ENCODE assay signal across 1 cellular context in genomic region chr15:83695246-83695645, GRCh38.
TF ChIP-seq lines count a peak whose summit lies in the region.

No MANE protein-coding gene starts in this region.

TF ChIP-seq in H1, 55 proteins besides CTCF, POLR2A, EP300 and RAD21:
- TF ChIP-seq JUND (IDR thresholded peaks at IDR 0.05; ENCODE audit: low read length) (no peak), SP4 (IDR thresholded peaks at IDR 0.05; ENCODE audit: low read length) (no peak), KDM1A (IDR thresholded peaks at IDR 0.05; ENCODE audit: borderline replicate concordance, low read length) (no peak), CTBP2 (IDR thresholded peaks at IDR 0.05; ENCODE audit: borderline replicate concordance, insufficient read depth, insufficient read length, low read length) (no peak), TCF12 (IDR thresholded peaks at IDR 0.05; ENCODE audit: low read depth, low read length) (no peak), HDAC6 (IDR thresholded peaks at IDR 0.05; ENCODE audit: low read depth, low read length) (no peak), SUZ12 (IDR thresholded peaks at IDR 0.05; ENCODE audit: low read length) (no peak), ATF2 (IDR thresholded peaks at IDR 0.05; ENCODE audit: low read length) (no peak), ZNF274 (IDR thresholded peaks at IDR 0.05; ENCODE audit: borderline replicate concordance, extremely low read depth, low read length) (no peak), RXRA (IDR thresholded peaks at IDR 0.05; ENCODE audit: insufficient read depth, low read depth, low read length) (no peak), PHF8 (conservative IDR thresholded peaks at IDR 0.05; ENCODE audit: low read depth, low read length) (no peak), BCL11A (IDR thresholded peaks at IDR 0.05; ENCODE audit: low read depth in 2 of 2, low read length in 2 of 2) (no peak), SAP30 (IDR thresholded peaks at IDR 0.05; ENCODE audit: insufficient read depth, insufficient replicate concordance, low read length) (no peak), TEAD4 (IDR thresholded peaks at IDR 0.05; ENCODE audit: low read depth, low read length) (no peak), MAX (IDR thresholded peaks at IDR 0.05) (no peak), E2F6 (IDR thresholded peaks at IDR 0.05) (no peak), SIRT6 (IDR thresholded peaks at IDR 0.05; ENCODE audit: low read length) (no peak), USF2 (IDR thresholded peaks at IDR 0.05; ENCODE audit: low read length) (no peak)
